ENCODE assay signal across 8 cellular contexts in genomic region chr6:168865-169455, GRCh38.
DNase-seq lines count a peak whose midpoint lies in the region; ATAC-seq, FAIRE-seq and TF ChIP-seq lines count a peak whose summit lies in the region.

No MANE protein-coding gene starts in this region.

- H3K4me1 ChIP-seq in lower lobe of right lung = no peaks in the 10 kb centered on the region

- TF ChIP-seq CTCF in GM12873 (IDR thresholded peaks at IDR 0.05; ENCODE audit: insufficient read depth, low read depth, low read length, missing control alignments) (peak; percentile 57), bronchial epithelial cell (IDR thresholded peaks at IDR 0.05; ENCODE audit: insufficient read depth, low read length, severe bottlenecking) (peak; percentile 44), lower lobe of right lung (IDR thresholded peaks at IDR 0.05) (peak; percentile 64)

- peak; percentile 41 to 61 for ATAC-seq in lower lobe of right lung
- no peak for ATAC-seq in HG03378 (IDR thresholded peaks at IDR 0.05; ENCODE audit: unreplicated experiment)

- H3K27me3 ChIP-seq in bronchial epithelial cell (ENCODE audit: control insufficient read depth, insufficient read depth, low read length) = no peaks in the 10 kb centered on the region
- no peaks in the 10 kb centered on the region for H3K27me3 ChIP-seq in lower lobe of right lung (ENCODE audit: low read depth)

- peak; percentile 49 for DNase-seq in A172 (ENCODE audit: low spot score)
- DNase-seq in NCI-H446 treated with DMSO at 0.1 percent for 48 hours (lab: John Stamatoyannopoulos, UW) = peak; percentile 16
- peak; percentile 63 for DNase-seq in bronchial epithelial cell (ENCODE audit: low read depth)
- no peak for DNase-seq in lower lobe of right lung
- no peak for DNase-seq in stimulated activated CD4-positive, alpha-beta T cell treated with anti-CD3 and anti-CD28 coated beads, Interleukin-2, amount 100 ng/mL, for 24 hours
- no peak for DNase-seq in posterior vena cava (ENCODE audit: low spot score)

- no peaks in the 10 kb centered on the region for H3K9me3 ChIP-seq in lower lobe of right lung

- no peak overlapping the region for H3K27ac ChIP-seq in lower lobe of right lung

- no peaks in the 10 kb centered on the region for H3K36me3 ChIP-seq in bronchial epithelial cell (ENCODE audit: control insufficient read depth, insufficient read depth, low read length)
- H3K36me3 ChIP-seq in lower lobe of right lung = no peaks in the 10 kb centered on the region

- intact Hi-C loops in lower lobe of right lung (cut with DNase I) = no loop called here
- intact Hi-C loops in posterior vena cava (cut with DNase I) = no loop called here

- H3K4me3 ChIP-seq in bronchial epithelial cell (ENCODE audit: low read depth, low read length) (no peak overlapping the region), lower lobe of right lung (no peak overlapping the region)

- no peak for FAIRE-seq in bronchial epithelial cell (lab: Jason Lieb, UNC)

Comparison
In these comparisons a context has a peak if more than half of its experiments do, and no peak if none do; other contexts are left out.
1. DNase-seq: peak in A172 (single experiment), NCI-H446 treated with DMSO at 0.1 percent for 48 hours (single experiment) and bronchial epithelial cell (single experiment); none in lower lobe of right lung (single experiment), stimulated activated CD4-positive, alpha-beta T cell treated with anti-CD3 and anti-CD28 coated beads, Interleukin-2, amount 100 ng/mL, for 24 hours (0 of 2) and posterior vena cava (single experiment).
2. Peak in every context shown above with its lines, with median percentiles within 50 percentile points of each other: CTCF ChIP-seq.